ENCODE assay signal across 12 cellular contexts in the genomic region with DNA sequence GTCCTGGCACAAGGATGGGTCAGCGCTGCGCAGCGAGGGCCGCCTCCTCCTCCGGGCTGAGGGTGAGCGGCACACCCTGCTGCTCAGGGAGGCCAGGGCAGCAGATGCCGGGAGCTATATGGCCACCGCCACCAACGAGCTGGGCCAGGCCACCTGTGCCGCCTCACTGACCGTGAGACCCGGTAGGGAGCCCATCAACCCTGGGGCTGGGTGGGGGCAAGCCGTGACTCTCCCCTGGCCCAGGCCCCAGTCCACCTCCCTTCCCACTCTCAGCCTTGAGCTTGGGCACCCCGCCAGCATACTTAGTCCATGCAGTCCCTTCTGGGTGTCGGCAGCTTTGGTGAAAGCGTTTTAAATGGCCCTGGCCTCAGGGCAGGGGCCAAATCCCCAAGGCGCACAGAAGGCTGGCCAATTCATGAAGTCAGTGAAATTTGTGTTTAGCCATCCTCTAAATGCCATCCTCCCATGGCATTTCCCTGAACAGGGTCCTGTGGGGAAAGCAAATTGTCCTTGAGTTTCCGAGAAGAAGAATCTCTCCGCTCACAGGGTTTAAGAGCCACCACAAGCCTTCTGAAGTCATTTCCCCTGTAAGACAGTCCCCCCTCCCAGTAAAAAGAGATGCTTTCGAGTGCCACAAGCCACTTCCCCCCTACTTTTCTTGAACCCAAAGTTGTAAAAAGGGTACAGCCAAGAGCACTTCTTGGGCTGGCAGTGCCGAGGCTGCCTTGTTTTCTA. TPM values are rescaled to one million over a fixed set of nuclear protein-coding genes. Genes with fewer than 3 reads are reported as not detected.
DNase-seq lines count a peak whose midpoint lies in the region; ATAC-seq, FAIRE-seq and TF ChIP-seq lines count a peak whose summit lies in the region.
"Had no signal": no experiment of that assay in that cellular context is flagged by ENCODE, and none has a peak within 500 bp of the region (broad histone marks: within the 10 kb centered on the region; RNA-seq: fewer than 3 reads in every experiment).

No MANE protein-coding gene starts in this region.

- intact Hi-C loops in left ventricle myocardium inferior (cut with micrococcal nuclease): loop anchor here (10.0 kb wide), 1 partner anchor 73 kb away; no protein-coding TSS in a partner anchor
- intact Hi-C loops in gastrocnemius medialis (cut with DNase I; ENCODE audit: low total_unique reads): loop anchor here (1.0 to 2.0 kb wide), 2 partner anchors 13 to 33 kb away; a partner anchor contains a TSS

- H3K4me3 Mint-ChIP-seq in glutamatergic neuron (ENCODE audit: unreplicated experiment): no peak overlapping the region
- H3K4me3 Mint-ChIP-seq: activated T-helper 17 cell treated with anti-CD3 and anti-CD28 coated beads, Interleukin-2, amount 50 U/mL, for 72 hours; CD4-positive, CD25-positive, alpha-beta regulatory T cell had no signal

- peaks cover 19% of the 10 kb centered on the region for H3K27me3 Mint-ChIP-seq in glutamatergic neuron (ENCODE audit: unreplicated experiment)

- H3K9me3 ChIP-seq in left ventricle myocardium inferior (replicated peaks): no peaks in the 10 kb centered on the region
- H3K9me3 ChIP-seq in gastrocnemius medialis: no peaks in the 10 kb centered on the region

- no peaks in the 10 kb centered on the region for H3K36me3 Mint-ChIP-seq in glutamatergic neuron (ENCODE audit: unreplicated experiment)
- H3K36me3 Mint-ChIP-seq: CD4-positive, CD25-positive, alpha-beta regulatory T cell had no signal

- H3K4me3 ChIP-seq in left ventricle myocardium inferior (no peak overlapping the region), gastrocnemius medialis (peak overlapping the region in 3 of 4 donors; percentile 9 to 23 (median 16))

- H3K4me1 ChIP-seq in left ventricle myocardium inferior: peaks cover 41% of the 10 kb centered on the region
- H3K4me1 ChIP-seq in gastrocnemius medialis: peaks cover 48 to 55% of the 10 kb centered on the region in 2 donors

- no peak for FAIRE-seq in GM12892 (lab: Jason Lieb, UNC)

- peak overlapping the region; percentile 87 for H3K27ac ChIP-seq in left ventricle myocardium inferior (replicated peaks)
- H3K27ac ChIP-seq in gastrocnemius medialis: peak overlapping the region; percentile 95 to 99 (median 97)

- TF ChIP-seq POLR2A in gastrocnemius medialis (IDR thresholded peaks at IDR 0.05) (no peak), GM12892 (IDR thresholded peaks at IDR 0.05; ENCODE audit: low read depth, low read length) (no peak)

- ATAC-seq in gastrocnemius medialis (peak; percentile 24 to 52), HG03159 (IDR thresholded peaks at IDR 0.05; ENCODE audit: unreplicated experiment) (no peak), GM19452 (IDR thresholded peaks at IDR 0.05; ENCODE audit: unreplicated experiment) (no peak)
- ATAC-seq: activated T-helper 17 cell treated with anti-CD3 and anti-CD28 coated beads, Interleukin-2, amount 50 U/mL, for 72 hours had no signal

- H3K27me3 ChIP-seq in left ventricle myocardium inferior (ENCODE audit: low read depth) (peaks cover 60% of the 10 kb centered on the region), gastrocnemius medialis (no peaks in the 10 kb centered on the region)

- H3K4me1 Mint-ChIP-seq in glutamatergic neuron (ENCODE audit: low read depth, unreplicated experiment): peaks cover 24% of the 10 kb centered on the region
- H3K4me1 Mint-ChIP-seq: activated T-helper 17 cell treated with anti-CD3 and anti-CD28 coated beads, Interleukin-2, amount 50 U/mL, for 72 hours had no signal

- H3K36me3 ChIP-seq in left ventricle myocardium inferior (peaks cover 5% of the 10 kb centered on the region), gastrocnemius medialis (peaks cover 0 to 10% of the 10 kb centered on the region in 2 donors)

- TF ChIP-seq CTCF in left ventricle myocardium inferior (IDR thresholded peaks at IDR 0.05; ENCODE audit: borderline replicate concordance) (no peak), gastrocnemius medialis (IDR thresholded peaks at IDR 0.05 in 4 of 5, conservative IDR thresholded peaks at IDR 0.05 in 1 of 5) (no peak), glutamatergic neuron (IDR thresholded peaks at IDR 0.05; ENCODE audit: partially characterized antibody, unreplicated experiment) (no peak)

- H3K9me3 Mint-ChIP-seq in glutamatergic neuron (ENCODE audit: unreplicated experiment): peaks cover 9% of the 10 kb centered on the region
- H3K9me3 Mint-ChIP-seq: activated T-helper 17 cell treated with anti-CD3 and anti-CD28 coated beads, Interleukin-2, amount 50 U/mL, for 72 hours had no signal

- DNase-seq in EH (ENCODE audit: low read depth) (peak; percentile 65), amniotic epithelial cell (ENCODE audit: low read depth) (peak; percentile 40), left ventricle myocardium inferior (peak; percentile 65), gastrocnemius medialis (peak; percentile 37 to 90), GM12892 (ENCODE audit: insufficient read length) (no peak), glutamatergic neuron (no peak)
- DNase-seq: CD4-positive, CD25-positive, alpha-beta regulatory T cell; NCI-H1930; OCI-M1 had no signal

- in situ Hi-C loops in gastrocnemius medialis (cut with MboI; ENCODE audit: low sequenced_read_pairs in 4 of 4): loop anchor here in 2 of 4 donors (10.0 kb wide), 1 partner anchor 47 kb away; no protein-coding TSS in a partner anchor

- H3K27ac Mint-ChIP-seq in glutamatergic neuron (ENCODE audit: unreplicated experiment): no peak overlapping the region
- H3K27ac Mint-ChIP-seq: activated T-helper 17 cell treated with anti-CD3 and anti-CD28 coated beads, Interleukin-2, amount 50 U/mL, for 72 hours; CD4-positive, CD25-positive, alpha-beta regulatory T cell had no signal

RNA-seq across cellular contexts. Expression of a gene that starts 17.1 kb away (rescaled TPM):
- total RNA-seq in left ventricle myocardium inferior: 145 TPM
- 100 to 1,000 TPM; 104 to 387 (median 222) TPM for total RNA-seq in gastrocnemius medialis
- polyA plus RNA-seq in GM12892 (2012; ENCODE audit: missing spikeins): not detected
- total RNA-seq in glutamatergic neuron (ENCODE audit: unreplicated experiment): 92.9 TPM

RNA-seq across cellular contexts. Expression of a gene that starts 33.6 kb away (rescaled TPM):
- total RNA-seq in left ventricle myocardium inferior: 15,954 TPM
- over 10,000 TPM; 19,008 to 28,635 (median 23,575) TPM for total RNA-seq in gastrocnemius medialis
- polyA plus RNA-seq in GM12892 (2012; ENCODE audit: missing spikeins): not detected
- total RNA-seq in glutamatergic neuron (ENCODE audit: unreplicated experiment): 1.3 TPM
- total RNA-seq: activated T-helper 17 cell treated with anti-CD3 and anti-CD28 coated beads, Interleukin-2, amount 50 U/mL, for 72 hours; CD4-positive, CD25-positive, alpha-beta regulatory T cell had no signal
- polyA plus RNA-seq: CD4-positive, CD25-positive, alpha-beta regulatory T cell had no signal

RNA-seq across cellular contexts. Expression of a gene that starts 46.9 kb away (rescaled TPM):
- total RNA-seq in left ventricle myocardium inferior (22.0 TPM), gastrocnemius medialis (10 to 100 TPM; 18.0 to 25.8 (median 24.4) TPM), glutamatergic neuron (ENCODE audit: unreplicated experiment) (23.2 TPM)
- polyA plus RNA-seq in GM12892 (2012; ENCODE audit: missing spikeins): 26.6 TPM

Comparison
In these comparisons a context has a peak if more than half of its experiments do, and no peak if none do; other contexts are left out.
1. DNase-seq: peak in EH (single experiment), amniotic epithelial cell (single experiment), left ventricle myocardium inferior (single experiment) and gastrocnemius medialis (2 of 2); none in GM12892 (single experiment) and glutamatergic neuron (single experiment).
2. ATAC-seq: peak in gastrocnemius medialis (2 of 2); none in HG03159 (single experiment) and GM19452 (single experiment).
3. RNA of a gene that starts 33.6 kb away (total RNA-seq): 19,008 to 28,635 TPM in gastrocnemius medialis and 15,954 TPM in left ventricle myocardium inferior (single experiment); 1.3 TPM in glutamatergic neuron (single experiment); every median in the first group is over 1,000 times any median in the second.